In the genomic region with DNA sequence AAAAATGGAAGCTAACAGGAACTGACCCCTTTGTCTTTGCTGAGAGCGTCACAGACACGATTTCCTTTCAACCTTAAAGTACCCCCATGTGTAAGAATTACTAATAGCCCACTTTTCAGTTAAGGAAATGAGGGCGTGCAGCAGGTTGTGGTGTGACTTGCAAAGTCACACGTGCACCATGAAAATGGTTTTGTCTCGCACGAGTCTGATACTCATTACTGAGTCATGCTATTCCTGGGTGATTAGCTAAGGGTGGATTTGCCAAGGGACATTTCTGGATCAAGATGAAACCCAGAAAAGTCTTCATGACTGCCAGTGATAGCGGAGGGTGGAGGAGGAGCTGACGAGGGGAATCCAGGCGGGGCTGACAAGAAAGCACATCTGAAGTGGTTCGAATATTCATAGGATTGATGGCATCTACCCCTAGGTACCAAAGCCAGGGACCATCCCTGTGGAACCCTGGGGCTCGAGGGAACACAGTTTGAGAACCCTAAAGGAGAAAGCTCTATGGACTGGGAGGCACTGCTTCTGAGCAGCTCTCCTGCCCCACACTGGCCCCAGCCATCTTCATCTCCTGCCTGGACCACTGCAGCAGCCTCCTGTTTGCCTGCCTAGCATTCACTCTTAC, we compare ENCODE assay signal across 14 cellular contexts. TPM values are rescaled to one million over a fixed set of nuclear protein-coding genes. Genes with fewer than 3 reads are reported as not detected.
DNase-seq lines count a peak whose midpoint lies in the region; ATAC-seq, FAIRE-seq and TF ChIP-seq lines count a peak whose summit lies in the region.
"Had no signal": no experiment of that assay in that cellular context is flagged by ENCODE, and none has a peak within 500 bp of the region (broad histone marks: within the 10 kb centered on the region; RNA-seq: fewer than 3 reads in every experiment).

No MANE protein-coding gene starts in this region.

- FAIRE-seq in RCC 7860 (lab: Jason Lieb, UNC), result peak; percentile 22
- FAIRE-seq: GM19239 had no signal

- no peak overlapping the region for H2AFZ ChIP-seq in fibroblast of lung (ENCODE audit: low read length)

- no peak for DNase-seq in activated T-cell treated with anti-CD3 and anti-CD28 coated beads, Interleukin-2, amount 50 U/mL, for 4 hours
- DNase-seq in activated T-cell treated with anti-CD3 and anti-CD28 coated beads for 4 hours, result no peak
- peak; percentile 67 for DNase-seq in RCC 7860 (ENCODE audit: low spot score)
- peak; percentile 39 to 82 for DNase-seq in fibroblast of lung (ENCODE audit: low read depth in 2 of 2)
- no peak for DNase-seq in stimulated activated naive B cell treated with anti-CD40 and anti-IgM and Interleukin-4, amounts not matched to agents 10 μg/mL and 1 μg/mL and 100 μg/mL, for 72 hours
- no peak for DNase-seq in SKM-1 treated with dmso at 0.1 percent for 144 hours (lab: John Stamatoyannopoulos, UW; ENCODE audit: unreplicated experiment)
- no peak for DNase-seq in medulla oblongata (ENCODE audit: extremely low spot score)
- DNase-seq in DMS79 treated with DMSO at 0.1 percent for 48 hours (lab: John Stamatoyannopoulos, UW), result no peak
- DNase-seq: activated naive CD4-positive, alpha-beta T cell treated with anti-CD3 and anti-CD28 coated beads for 36 hours; AML-193; NCI-H1930; OCI-M1; ovary had no signal

- H4K20me1 ChIP-seq in fibroblast of lung (ENCODE audit: control insufficient read depth, extremely low read depth, insufficient read depth, low read length), result no peaks in the 10 kb centered on the region

- no peak overlapping the region for H3K4me3 Mint-ChIP-seq in activated T-cell treated with anti-CD3 and anti-CD28 coated beads, Interleukin-2, amount 50 U/mL, for 4 hours
- no peak overlapping the region for H3K4me3 Mint-ChIP-seq in stimulated activated naive B cell treated with anti-CD40 and anti-IgM and Interleukin-4, amounts not matched to agents 10 μg/mL and 1 μg/mL and 100 μg/mL, for 72 hours
- H3K4me3 Mint-ChIP-seq: activated naive CD4-positive, alpha-beta T cell treated with anti-CD3 and anti-CD28 coated beads for 36 hours had no signal

- H3K79me2 ChIP-seq in fibroblast of lung (ENCODE audit: control insufficient read depth, insufficient read depth, low read length), result no peaks in the 10 kb centered on the region

- no peaks in the 10 kb centered on the region for H3K27me3 ChIP-seq in fibroblast of lung (ENCODE audit: control insufficient read depth, insufficient read depth, low read length)
- H3K27me3 ChIP-seq: ovary had no signal

- no peak overlapping the region for H3K9ac ChIP-seq in fibroblast of lung (ENCODE audit: insufficient read depth, low read length)

- peaks cover 21% of the 10 kb centered on the region for H3K27me3 Mint-ChIP-seq in activated T-cell treated with anti-CD3 and anti-CD28 coated beads, Interleukin-2, amount 50 U/mL, for 4 hours (ENCODE audit: low read depth)
- H3K27me3 Mint-ChIP-seq in stimulated activated naive B cell treated with anti-CD40 and anti-IgM and Interleukin-4, amounts not matched to agents 10 μg/mL and 1 μg/mL and 100 μg/mL, for 72 hours, result peaks cover 31 to 40% of the 10 kb centered on the region in 2 donors

- peak overlapping the region; percentile 30 for H3K27ac ChIP-seq in fibroblast of lung (ENCODE audit: insufficient read depth, low read length)
- H3K27ac ChIP-seq: ovary had no signal

- H3K4me1 Mint-ChIP-seq in activated T-cell treated with anti-CD3 and anti-CD28 coated beads, Interleukin-2, amount 50 U/mL, for 4 hours (ENCODE audit: low read depth), result peaks cover 8% of the 10 kb centered on the region
- H3K4me1 Mint-ChIP-seq in stimulated activated naive B cell treated with anti-CD40 and anti-IgM and Interleukin-4, amounts not matched to agents 10 μg/mL and 1 μg/mL and 100 μg/mL, for 72 hours, result peaks cover 2 to 11% of the 10 kb centered on the region in 2 donors

- TF ChIP-seq CTCF in fibroblast of lung (conservative IDR thresholded peaks at IDR 0.05 in 1 of 2, IDR thresholded peaks at IDR 0.05 in 1 of 2; ENCODE audit: low read depth in 1 of 2, low read length in 2 of 2), result no peak

- H3K4me1 ChIP-seq in fibroblast of lung (ENCODE audit: control insufficient read depth, extremely low read depth, insufficient read depth, low read length), result no peaks in the 10 kb centered on the region

- no peak overlapping the region for H3K4me2 ChIP-seq in fibroblast of lung (ENCODE audit: extremely low read depth, insufficient read depth, low read length)

- no peaks in the 10 kb centered on the region for H3K36me3 ChIP-seq in fibroblast of lung (ENCODE audit: control insufficient read depth, insufficient read depth, low read length)
- H3K36me3 ChIP-seq: ovary had no signal

- no peaks in the 10 kb centered on the region for H3K36me3 Mint-ChIP-seq in activated T-cell treated with anti-CD3 and anti-CD28 coated beads, Interleukin-2, amount 50 U/mL, for 4 hours (ENCODE audit: insufficient read depth)
- no peaks in the 10 kb centered on the region for H3K36me3 Mint-ChIP-seq in stimulated activated naive B cell treated with anti-CD40 and anti-IgM and Interleukin-4, amounts not matched to agents 10 μg/mL and 1 μg/mL and 100 μg/mL, for 72 hours

- H3K9me3 ChIP-seq in fibroblast of lung (ENCODE audit: control insufficient read depth, insufficient read depth, low read depth, low read length), result no peaks in the 10 kb centered on the region
- H3K9me3 ChIP-seq: ovary had no signal

- H3K9me3 Mint-ChIP-seq in activated T-cell treated with anti-CD3 and anti-CD28 coated beads, Interleukin-2, amount 50 U/mL, for 4 hours, result no peaks in the 10 kb centered on the region
- H3K9me3 Mint-ChIP-seq in stimulated activated naive B cell treated with anti-CD40 and anti-IgM and Interleukin-4, amounts not matched to agents 10 μg/mL and 1 μg/mL and 100 μg/mL, for 72 hours, result no peaks in the 10 kb centered on the region
- H3K9me3 Mint-ChIP-seq: activated naive CD4-positive, alpha-beta T cell treated with anti-CD3 and anti-CD28 coated beads for 36 hours had no signal

- peak; percentile 79 to 82 for ATAC-seq in activated T-cell treated with anti-CD3 and anti-CD28 coated beads, Interleukin-2, amount 50 U/mL, for 4 hours
- peak; percentile 59 to 73 for ATAC-seq in stimulated activated naive B cell treated with anti-CD40 and anti-IgM and Interleukin-4, amounts not matched to agents 10 μg/mL and 1 μg/mL and 100 μg/mL, for 72 hours (replicated peaks)

- H3K27ac Mint-ChIP-seq in stimulated activated naive B cell treated with anti-CD40 and anti-IgM and Interleukin-4, amounts not matched to agents 10 μg/mL and 1 μg/mL and 100 μg/mL, for 72 hours, result no peak overlapping the region
- H3K27ac Mint-ChIP-seq: activated naive CD4-positive, alpha-beta T cell treated with anti-CD3 and anti-CD28 coated beads for 36 hours had no signal

- H3K4me3 ChIP-seq in fibroblast of lung (replicated peaks in 1 of 4; ENCODE audit: control extremely low read depth in 1 of 4, insufficient read depth in 1 of 4, low read depth in 3 of 4, low read length in 4 of 4), result no peak overlapping the region
- H3K4me3 ChIP-seq: ovary had no signal

RNA-seq across cellular contexts. Expression of gene NFATC2, which starts 12.1 kb away (rescaled TPM):
- 10 to 100 TPM; 48.3 to 51.4 (median 48.9) TPM for total RNA-seq in activated T-cell treated with anti-CD3 and anti-CD28 coated beads, Interleukin-2, amount 50 U/mL, for 4 hours
- under 0.01 and 0.50 TPM in 2 replicates for total RNA-seq in fibroblast of lung
- 0.11 and 1.2 TPM in 2 replicates for polyA plus RNA-seq in fibroblast of lung
- 0.24 and 2.2 TPM in 2 replicates for polyA plus RNA-seq in fibroblast of lung (2012)
- 0.26 and 2.8 TPM in 2 replicates for polyA minus RNA-seq in fibroblast of lung (ENCODE audit: low replicate concordance)

Comparison
In these comparisons a context has a peak if more than half of its experiments do, and no peak if none do; other contexts are left out.
1. DNase-seq: peak in RCC 7860 (single experiment) and fibroblast of lung (2 of 2); none in activated T-cell treated with anti-CD3 and anti-CD28 coated beads, Interleukin-2, amount 50 U/mL, for 4 hours (single experiment), activated T-cell treated with anti-CD3 and anti-CD28 coated beads for 4 hours (single experiment), stimulated activated naive B cell treated with anti-CD40 and anti-IgM and Interleukin-4, amounts not matched to agents 10 μg/mL and 1 μg/mL and 100 μg/mL, for 72 hours (single experiment), SKM-1 treated with dmso at 0.1 percent for 144 hours (single experiment), medulla oblongata (single experiment) and DMS79 treated with DMSO at 0.1 percent for 48 hours (single experiment).
2. RNA of gene NFATC2, which starts 12.1 kb away (total RNA-seq): 48.3 to 51.4 TPM in activated T-cell treated with anti-CD3 and anti-CD28 coated beads, Interleukin-2, amount 50 U/mL, for 4 hours; under 0.01 to 0.50 TPM in fibroblast of lung; every median in the first group is over 10 times any median in the second.